Comparison of ENCODE assay signal across 16 cellular contexts in the genomic region with DNA sequence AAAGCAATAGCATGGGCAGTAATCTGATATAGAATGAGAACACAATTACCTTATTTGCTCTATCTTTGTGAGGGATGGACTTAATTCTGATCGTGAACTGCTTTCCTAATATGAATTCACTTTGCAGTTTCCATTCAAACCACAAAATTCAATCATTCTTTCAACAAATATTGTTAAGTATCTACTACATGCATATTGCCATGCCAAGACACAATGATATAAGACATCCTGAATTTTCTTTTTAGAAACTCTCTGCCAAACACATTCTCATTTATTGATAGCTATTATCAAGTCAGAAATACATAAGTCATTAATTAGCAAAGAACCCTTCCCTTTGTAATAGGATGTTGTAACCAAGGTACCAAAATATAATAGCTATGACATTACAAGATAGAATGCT.
DNase-seq lines count a peak whose midpoint lies in the region; ATAC-seq and TF ChIP-seq lines count a peak whose summit lies in the region.
"Had no signal": no experiment of that assay in that cellular context is flagged by ENCODE, and none has a peak within 500 bp of the region (broad histone marks: within the 10 kb centered on the region; RNA-seq: fewer than 3 reads in every experiment).

No MANE protein-coding gene starts in this region.

- no peaks in the 10 kb centered on the region for H3K36me3 ChIP-seq in BLaER1
- H3K36me3 ChIP-seq in Loucy (ENCODE audit: insufficient read depth, low read length): no peaks in the 10 kb centered on the region
- H3K36me3 ChIP-seq in thyroid gland: no peaks in the 10 kb centered on the region

- intact Hi-C loops in thyroid gland (cut with DNase I): no loop called here

- H3F3A ChIP-seq in Loucy (ENCODE audit: low read depth): no peaks in the 10 kb centered on the region

- H3K27me3 ChIP-seq in BLaER1 (no peaks in the 10 kb centered on the region), Loucy (ENCODE audit: insufficient read depth, low read length, poor library complexity, severe bottlenecking) (no peaks in the 10 kb centered on the region), thyroid gland (no peaks in the 10 kb centered on the region)

- WGBS in thyroid gland, 2 donors: 69 to 70% methylated on average over 1 of the region's 1 CpG

- H3K4me3 ChIP-seq in BLaER1: no peak overlapping the region
- no peak overlapping the region for H3K4me3 ChIP-seq in Loucy (ENCODE audit: low read length, poor library complexity, severe bottlenecking)
- H3K4me3 ChIP-seq in thyroid gland (replicated peaks in 1 of 3): no peak overlapping the region
- H3K4me3 ChIP-seq: PC-9 had no signal

- TF ChIP-seq CTCF in Loucy (conservative IDR thresholded peaks at IDR 0.05; ENCODE audit: low read length) (no peak), thyroid gland (IDR thresholded peaks at IDR 0.05) (no peak)

- H4K20me1 ChIP-seq in BLaER1: no peaks in the 10 kb centered on the region
- no peaks in the 10 kb centered on the region for H4K20me1 ChIP-seq in Loucy (ENCODE audit: insufficient read depth, low read length, poor library complexity, severe bottlenecking)

- DNase-seq in fibroblast of peridontal ligament (ENCODE audit: extremely low read depth) (peak; percentile 30), thyroid gland (no peak), SKM-1 (lab: John Stamatoyannopoulos, UW; ENCODE audit: unreplicated experiment) (no peak), NCI-H2107 (lab: John Stamatoyannopoulos, UW) (no peak)
- DNase-seq: DMS79 treated with DMSO at 0.1 percent for 48 hours, HCEC 1CT, MV-4-11, NCI-H1694 treated with DMSO at 0.1 percent for 48 hours, NCI-H226, NCI-H524, NCI-H82, PC-9 had no signal

- no peak for TF ChIP-seq POLR2A in thyroid gland (IDR thresholded peaks at IDR 0.05)

- H3K4me2 ChIP-seq in BLaER1 (peak overlapping the region; percentile 72), Loucy (ENCODE audit: low read depth, low read length, poor library complexity, severe bottlenecking) (peak overlapping the region; percentile 27)
- H3K4me2 ChIP-seq: PC-9 had no signal

- H2AFZ ChIP-seq in Loucy (ENCODE audit: low read length): peak overlapping the region; percentile 50
- H2AFZ ChIP-seq: PC-9 had no signal

- no peak for ATAC-seq in GM18502 (IDR thresholded peaks at IDR 0.05; ENCODE audit: poor library complexity, unreplicated experiment)

- H3K9me3 ChIP-seq in BLaER1 (no peaks in the 10 kb centered on the region), Loucy (ENCODE audit: insufficient read depth, low read depth, low read length) (no peaks in the 10 kb centered on the region), thyroid gland (no peaks in the 10 kb centered on the region)

- peaks cover 44% of the 10 kb centered on the region for H3K4me1 ChIP-seq in BLaER1
- peaks cover 7% of the 10 kb centered on the region for H3K4me1 ChIP-seq in Loucy (ENCODE audit: insufficient read depth, low read length, poor library complexity, severe bottlenecking)
- H3K4me1 ChIP-seq in thyroid gland: no peaks in the 10 kb centered on the region

- H3K9me2 ChIP-seq in Loucy (replicated peaks; ENCODE audit: low read depth, low read length): no peaks in the 10 kb centered on the region

- H3K9ac ChIP-seq in BLaER1 (no peak overlapping the region), Loucy (ENCODE audit: low read depth, low read length, poor library complexity, severe bottlenecking) (no peak overlapping the region)

- H3K27ac ChIP-seq in BLaER1: peak overlapping the region; percentile 66
- peak overlapping the region in 2 of 3 donors; percentile 13 to 31 for H3K27ac ChIP-seq in thyroid gland
- H3K27ac ChIP-seq: PC-9, RWPE1 had no signal

- no peaks in the 10 kb centered on the region for H3K79me2 ChIP-seq in Loucy (ENCODE audit: insufficient read depth, low read length)
